9 cellular contexts compared by ENCODE assay signal in the genomic region with DNA sequence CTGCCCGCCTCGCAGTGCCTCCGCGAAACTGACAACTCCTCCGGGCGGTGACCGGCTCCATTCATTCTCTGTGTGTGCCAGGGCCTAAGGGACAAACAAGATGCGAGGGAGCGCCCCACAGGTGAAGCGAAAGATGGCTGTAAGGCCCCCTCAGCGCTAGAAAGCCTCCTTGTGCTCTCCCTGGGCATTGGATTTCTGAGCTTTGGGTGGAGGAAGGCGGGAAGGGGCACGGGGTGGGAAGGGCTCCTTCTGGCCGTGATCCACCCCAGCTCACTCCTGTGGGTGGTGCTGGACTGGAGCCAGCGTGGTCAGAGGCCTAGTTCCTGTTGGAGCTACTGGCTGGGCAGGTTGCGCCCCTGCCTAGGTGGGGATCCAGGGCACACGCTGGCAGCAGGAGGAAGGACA. TPM values are rescaled to one million over a fixed set of nuclear protein-coding genes. Genes with fewer than 3 reads are reported as not detected.
DNase-seq lines count a peak whose midpoint lies in the region; TF ChIP-seq lines count a peak whose summit lies in the region.
"Had no signal": no experiment of that assay in that cellular context is flagged by ENCODE, and none has a peak within 500 bp of the region (broad histone marks: within the 10 kb centered on the region; RNA-seq: fewer than 3 reads in every experiment).

No MANE protein-coding gene starts in this region.

- H4K20me1 ChIP-seq in DOHH2 (ENCODE audit: control insufficient read depth, insufficient read depth, low read depth, low read length), result no peaks in the 10 kb centered on the region

- H3K27ac ChIP-seq in DOHH2 (ENCODE audit: low read depth, low read length), result no peak overlapping the region
- H3K27ac ChIP-seq in ectodermal cell (ENCODE audit: insufficient read depth, low read depth, low read length, poor library complexity, severe bottlenecking), result no peak overlapping the region
- H3K27ac ChIP-seq in adrenal gland, result no peak overlapping the region
- H3K27ac ChIP-seq: neutrophil had no signal

- H3K4me1 Mint-ChIP-seq in neural crest cell, result peaks cover 14% of the 10 kb centered on the region

- intact Hi-C loops in adrenal gland (cut with DNase I), result no loop called here

- peaks cover 56% of the 10 kb centered on the region for H3K27me3 Mint-ChIP-seq in neural crest cell (ENCODE audit: low read depth)

- H3K36me3 ChIP-seq in DOHH2 (ENCODE audit: control insufficient read depth, low read length) (no peaks in the 10 kb centered on the region), ectodermal cell (ENCODE audit: control insufficient read depth, insufficient read depth, low read length) (no peaks in the 10 kb centered on the region), adrenal gland (replicated peaks in 1 of 2) (no peaks in the 10 kb centered on the region)
- H3K36me3 ChIP-seq: neutrophil had no signal

- peak overlapping the region; percentile 77 for H3K4me3 Mint-ChIP-seq in neural crest cell

- H3K9me3 ChIP-seq in DOHH2 (ENCODE audit: control insufficient read depth, insufficient read depth, low read length) (peaks cover 2% of the 10 kb centered on the region; the same call in 1 of the 2 replicates), ectodermal cell (ENCODE audit: control insufficient read depth, low read length) (no peaks in the 10 kb centered on the region), adrenal gland (replicated peaks in 1 of 3) (no peaks in the 10 kb centered on the region)
- H3K9me3 ChIP-seq: neutrophil had no signal

- H3K9me2 ChIP-seq in DOHH2 (replicated peaks; ENCODE audit: control insufficient read depth, low read length), result no peaks in the 10 kb centered on the region

- no peak for TF ChIP-seq POLR2A in adrenal gland (IDR thresholded peaks at IDR 0.05)

- TF ChIP-seq CTCF in DOHH2 (IDR thresholded peaks at IDR 0.05; ENCODE audit: low read depth, low read length, poor library complexity, severe bottlenecking), result no peak
- TF ChIP-seq CTCF in neural crest cell (conservative IDR thresholded peaks at IDR 0.05), result no peak
- TF ChIP-seq CTCF in adrenal gland (IDR thresholded peaks at IDR 0.05), result no peak

- peak overlapping the region; percentile 88 for H3K4me2 ChIP-seq in DOHH2 (ENCODE audit: low read length)

- H3K9me3 Mint-ChIP-seq in neural crest cell, result peaks cover 4% of the 10 kb centered on the region

- DNase-seq in NCI-H2029 (lab: John Stamatoyannopoulos, UW) (peak; percentile 12), neural crest cell (ENCODE audit: low read depth, low spot score) (no peak), OCI-M2 (lab: John Stamatoyannopoulos, UW; ENCODE audit: unreplicated experiment) (no peak), UCSD-AML1 (lab: John Stamatoyannopoulos, UW; ENCODE audit: unreplicated experiment) (no peak), occipital lobe (lab: John Stamatoyannopoulos, UW) (no peak), adrenal gland (no peak)

- no peaks in the 10 kb centered on the region for H3K79me2 ChIP-seq in DOHH2 (ENCODE audit: control insufficient read depth, low read length)

- WGBS in ectodermal cell, 2 experiments, result 55% methylated on average over 17 of the region's 17 CpGs
- WGBS in adrenal gland, 4 donors, result 48 to 55% (median 52%) methylated on average over 12 to 17 of the region's 17 CpGs

- H3K27me3 ChIP-seq in DOHH2 (ENCODE audit: control insufficient read depth, low read length) (peaks cover 36% of the 10 kb centered on the region), ectodermal cell (ENCODE audit: control insufficient read depth, insufficient read depth, low read length, poor library complexity, severe bottlenecking) (peaks cover 11% of the 10 kb centered on the region), adrenal gland (no peaks in the 10 kb centered on the region)

- H3K4me3 ChIP-seq in DOHH2 (ENCODE audit: low read length) (peak overlapping the region; percentile 79), ectodermal cell (ENCODE audit: insufficient read depth, low read depth, low read length) (peak overlapping the region; percentile 53), adrenal gland (peak overlapping the region in 1 of 4 donors; percentile 65)

- H3K27ac Mint-ChIP-seq in neural crest cell (ENCODE audit: unreplicated experiment), result no peak overlapping the region

- peaks cover 17% of the 10 kb centered on the region for H3K4me1 ChIP-seq in DOHH2 (ENCODE audit: control insufficient read depth, low read length)
- peaks cover 9% of the 10 kb centered on the region for H3K4me1 ChIP-seq in ectodermal cell (ENCODE audit: control insufficient read depth, insufficient read depth, low read length)
- H3K4me1 ChIP-seq in adrenal gland (replicated peaks in 1 of 2), result peaks cover 8 to 29% of the 10 kb centered on the region in 2 donors

- no peaks in the 10 kb centered on the region for H3F3A ChIP-seq in DOHH2 (ENCODE audit: control insufficient read depth, insufficient read depth)

- no peaks in the 10 kb centered on the region for H3K36me3 Mint-ChIP-seq in neural crest cell (ENCODE audit: low read depth)

RNA-seq across cellular contexts. Expression of gene GALNT12, which starts 0.9 kb away (rescaled TPM):
- polyA plus RNA-seq in ectodermal cell (2013, experiment 1 of 4), result 27.1 TPM
- 25.0 TPM for polyA plus RNA-seq in ectodermal cell (2013, experiment 2 of 4)
- 25.1 TPM for polyA plus RNA-seq in ectodermal cell (2013, experiment 3 of 4)
- 27.1 TPM for polyA plus RNA-seq in ectodermal cell (2013, experiment 4 of 4)
- 4.6 and 4.9 TPM in 2 replicates for total RNA-seq in neural crest cell
- total RNA-seq in occipital lobe, result 1.2 TPM
- total RNA-seq in adrenal gland, result 1 to 10 TPM; 1.1 to 7.5 (median 4.2) TPM
- 1 to 10 TPM; 1.7 to 7.2 (median 2.8) TPM for polyA plus RNA-seq in adrenal gland

RNA-seq across cellular contexts. Expression of gene ANKS6, which starts 12.1 kb away (rescaled TPM):
- polyA plus RNA-seq in ectodermal cell (2013, experiment 1 of 4), result 57.6 TPM
- polyA plus RNA-seq in ectodermal cell (2013, experiment 2 of 4), result 62.6 TPM
- 42.9 TPM for polyA plus RNA-seq in ectodermal cell (2013, experiment 3 of 4)
- 50.0 TPM for polyA plus RNA-seq in ectodermal cell (2013, experiment 4 of 4)
- total RNA-seq in neural crest cell (27.4 and 30.9 TPM in 2 replicates), occipital lobe (3.9 TPM), adrenal gland (10 to 100 TPM in 7 of 8 donors, 1 to 10 TPM in 1; 8.1 to 28.4 (median 14.9) TPM)
- 10 to 100 TPM in 2 of 3 donors, 1 to 10 TPM in 1; 4.3 to 18.3 (median 16.9) TPM for polyA plus RNA-seq in adrenal gland
